ENCODE assay signal across 10 cellular contexts in genomic region chr11:101582242-101583052, GRCh38. TPM values are rescaled to one million over a fixed set of nuclear protein-coding genes. Genes with fewer than 3 reads are reported as not detected.
DNase-seq lines count a peak whose midpoint lies in the region; TF ChIP-seq lines count a peak whose summit lies in the region.
"Had no signal": no experiment of that assay in that cellular context is flagged by ENCODE, and none has a peak within 500 bp of the region (broad histone marks: within the 10 kb centered on the region; RNA-seq: fewer than 3 reads in every experiment).

No MANE protein-coding gene starts in this region.

- H3K36me3 Mint-ChIP-seq in nephron progenitor cell (ENCODE audit: low read depth), result peaks cover 9% of the 10 kb centered on the region

- H3K9me3 Mint-ChIP-seq in nephron progenitor cell, result peaks cover 18% of the 10 kb centered on the region

- no peaks in the 10 kb centered on the region for H3K4me1 ChIP-seq in uterus

- H3K36me3 ChIP-seq in uterus, result no peaks in the 10 kb centered on the region

- TF ChIP-seq POLR2A in uterus (IDR thresholded peaks at IDR 0.05), result no peak

- intact Hi-C loops in uterus (cut with DNase I; ENCODE audit: low total_unique reads), result no loop called here

- H3K4me3 ChIP-seq in foreskin fibroblast (ENCODE audit: low read depth in 1 of 2, low read length in 2 of 2), result peak overlapping the region; percentile 43 to 84
- H3K4me3 ChIP-seq in uterus, result peak overlapping the region; percentile 47 to 66

- H3K9me3 ChIP-seq in uterus, result no peaks in the 10 kb centered on the region

- peaks cover 40% of the 10 kb centered on the region for H3K4me1 Mint-ChIP-seq in nephron progenitor cell

- peaks cover 40% of the 10 kb centered on the region for H3K27me3 Mint-ChIP-seq in nephron progenitor cell (ENCODE audit: low read depth, poor library complexity)

- peak overlapping the region; percentile 79 to 80 for H3K27ac ChIP-seq in uterus

- peak in 2 of 3 experiments; percentile 25 to 51 for DNase-seq in NCI-H1417 (lab: John Stamatoyannopoulos, UW)
- DNase-seq in NCI-H1417 treated with DMSO at 0.1 percent for 48 hours (lab: John Stamatoyannopoulos, UW), result no peak
- DNase-seq in foreskin fibroblast, result peak in 1 of 2 donors; percentile 48
- DNase-seq in nephron progenitor cell, result peak; percentile 32
- DNase-seq in uterus, result peak in 1 of 2 donors; percentile 17
- DNase-seq in OCI-M1 (lab: John Stamatoyannopoulos, UW), result no peak
- no peak for DNase-seq in cerebellum (ENCODE audit: low spot score)
- no peak for DNase-seq in activated CD4-positive, alpha-beta T cell treated with anti-CD3 and anti-CD28 coated beads for 1 hour
- DNase-seq: NCI-H1048 had no signal

- H3K27me3 ChIP-seq in uterus, result no peaks in the 10 kb centered on the region

- peak overlapping the region; percentile 87 for H3K4me3 Mint-ChIP-seq in nephron progenitor cell

- H3K27ac Mint-ChIP-seq in nephron progenitor cell, result no peak overlapping the region

- TF ChIP-seq CTCF in foreskin fibroblast (IDR thresholded peaks at IDR 0.05; ENCODE audit: low read depth, low read length) (no peak), nephron progenitor cell (IDR thresholded peaks at IDR 0.05) (no peak), uterus (IDR thresholded peaks at IDR 0.05) (no peak)

RNA-seq across cellular contexts. Expression of gene TRPC6, which starts 1.4 kb away (rescaled TPM):
- 10 to 100 TPM in 1 of 4 donors, 1 to 10 TPM in 2, under 1 TPM in 1; 0.29 to 27.5 (median 3.9) TPM for total RNA-seq in uterus
- 5.4 TPM for total RNA-seq in cerebellum
- total RNA-seq: A673 had no signal

Comparison
In these comparisons a context has a peak if more than half of its experiments do, and no peak if none do; other contexts are left out.
1. DNase-seq: peak in NCI-H1417 (2 of 3) and nephron progenitor cell (single experiment); none in NCI-H1417 treated with DMSO at 0.1 percent for 48 hours (single experiment), OCI-M1 (single experiment), cerebellum (single experiment) and activated CD4-positive, alpha-beta T cell treated with anti-CD3 and anti-CD28 coated beads for 1 hour (single experiment).